32 cellular contexts compared by ENCODE assay signal in the genomic region with DNA sequence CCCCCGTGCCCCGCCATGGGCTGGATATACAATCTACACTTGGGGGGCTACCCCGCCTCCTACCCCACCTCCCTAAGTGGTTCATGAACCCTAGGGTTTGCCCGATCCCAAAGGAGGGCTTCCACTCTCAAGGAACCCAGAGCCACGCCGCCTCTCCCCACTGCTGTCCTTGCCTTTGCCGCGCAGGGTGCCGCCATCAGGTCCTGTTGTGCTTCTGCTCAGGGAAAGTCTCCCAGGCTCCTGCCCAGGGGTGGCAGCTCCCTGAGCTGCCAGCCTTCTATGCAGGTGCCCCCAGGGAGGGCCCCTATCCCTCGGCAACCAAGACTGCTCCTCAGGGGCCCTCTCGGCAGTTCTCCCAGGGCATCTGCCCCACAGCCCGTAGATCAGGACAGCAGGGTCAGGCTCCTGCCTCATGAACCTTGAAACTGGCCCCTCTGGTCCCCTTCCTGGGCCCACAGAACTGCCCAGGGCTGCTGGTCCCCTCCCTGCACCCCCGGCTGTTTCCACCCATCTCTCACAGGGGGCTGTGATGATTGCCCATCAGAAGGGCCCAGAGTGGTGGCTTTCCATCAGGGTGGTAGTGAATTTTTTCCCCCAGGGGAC.
"Had no signal": no experiment of that assay in that cellular context is flagged by ENCODE, and none has a peak within 500 bp of the region (broad histone marks: within the 10 kb centered on the region; RNA-seq: fewer than 3 reads in every experiment).

No MANE protein-coding gene starts in this region.

- H3K27ac Mint-ChIP-seq: activated CD8-positive, alpha-beta T cell treated with anti-CD3 and anti-CD28 coated beads for 36 hours; activated naive CD8-positive, alpha-beta T cell treated with anti-CD3 and anti-CD28 coated beads for 36 hours; activated T-cell treated with anti-CD3 and anti-CD28 coated beads, Interleukin-2, amount 50 U/mL, for 72 hours; activated T-helper 17 cell treated with anti-CD3 and anti-CD28 coated beads, Interleukin-2, amount 50 U/mL, for 72 hours; T-helper 1 cell treated with Interleukin-12 subunit alpha and Interleukin-12 subunit beta and Interleukin-4 antibody, amounts not matched to agents 30 μg/mL and 1 μg/mL, for 36 hours; T-helper 2 cell treated with Interferon-gamma antibody and Interleukin-4, amounts not matched to agents 5 μg/mL and 100 μg/mL, for 36 hours; WTC11 had no signal

- H3K4me3 Mint-ChIP-seq: activated CD8-positive, alpha-beta T cell treated with anti-CD3 and anti-CD28 coated beads for 36 hours; activated naive CD8-positive, alpha-beta T cell treated with anti-CD3 and anti-CD28 coated beads for 36 hours; activated T-cell treated with anti-CD3 and anti-CD28 coated beads, Interleukin-2, amount 50 U/mL, for 72 hours; activated T-helper 17 cell treated with anti-CD3 and anti-CD28 coated beads, Interleukin-2, amount 50 U/mL, for 72 hours; T-helper 1 cell treated with Interleukin-12 subunit alpha and Interleukin-12 subunit beta and Interleukin-4 antibody, amounts not matched to agents 30 μg/mL and 1 μg/mL, for 36 hours; T-helper 2 cell treated with Interferon-gamma antibody and Interleukin-4, amounts not matched to agents 5 μg/mL and 100 μg/mL, for 36 hours; WTC11 had no signal

- H3K9me3 ChIP-seq: adrenal gland, body of pancreas, breast epithelium, MG63, SJSA1, SK-N-SH had no signal

- H3K4me1 ChIP-seq: adrenal gland, breast epithelium, SJSA1 had no signal

- H3K27ac ChIP-seq: adrenal gland, body of pancreas, breast epithelium, SJSA1 had no signal

- H3K4me1 Mint-ChIP-seq: activated naive CD8-positive, alpha-beta T cell treated with anti-CD3 and anti-CD28 coated beads for 36 hours; activated T-helper 17 cell treated with anti-CD3 and anti-CD28 coated beads, Interleukin-2, amount 50 U/mL, for 72 hours had no signal

- ATAC-seq: activated CD8-positive, alpha-beta T cell treated with anti-CD3 and anti-CD28 coated beads for 36 hours; activated T-cell treated with anti-CD3 and anti-CD28 coated beads, Interleukin-2, amount 50 U/mL, for 72 hours; activated T-helper 17 cell treated with anti-CD3 and anti-CD28 coated beads, Interleukin-2, amount 50 U/mL, for 72 hours; body of pancreas; Panc1; WTC11 had no signal

- H3K27me3 ChIP-seq: adrenal gland, body of pancreas, breast epithelium, MG63 had no signal

- DNase-seq: activated CD4-positive, alpha-beta T cell treated with anti-CD3 and anti-CD28 coated beads for 4 hours; activated CD4-positive, alpha-beta T cell treated with anti-CD3 and anti-CD28 coated beads, Interleukin-2, amount 50 U/mL, for 1 hour; activated CD4-positive, CD25-positive, alpha-beta regulatory T cell treated with anti-CD3 and anti-CD28 coated beads, Interleukin-2, amount 50 U/mL, for 72 hours; activated CD8-positive, alpha-beta T cell treated with anti-CD3 and anti-CD28 coated beads for 36 hours; activated gamma-delta T cell treated with Interleukin-2 at 50 U/mL for 16 hours; activated naive CD4-positive, alpha-beta T cell treated with anti-CD3 and anti-CD28 coated beads, Interleukin-2, amount 50 U/mL, for 16 hours; activated naive CD8-positive, alpha-beta T cell treated with anti-CD3 and anti-CD28 coated beads for 36 hours; activated T-cell treated with anti-CD3 and anti-CD28 coated beads, Interleukin-2, amount 50 U/mL, for 1 hour; activated T-cell treated with anti-CD3 and anti-CD28 coated beads, Interleukin-2, amount 50 U/mL, for 72 hours; adrenal gland; Kasumi-1; KG1; MG63; NCI-H1048; NCI-H1105 treated with DMSO at 0.1 percent for 48 hours; NCI-H1436; NCI-H1694; NCI-H1930; NCI-H2081 treated with DMSO at 0.1 percent for 48 hours; NCI-H345; NCI-H524 treated with DMSO at 0.1 percent for 48 hours; RPMI8226; SHP77 treated with DMSO at 0.1 percent for 48 hours; SK-N-SH had no signal

- H3K36me3 ChIP-seq: adrenal gland, breast epithelium, MG63, SJSA1 had no signal

- H3K9me3 Mint-ChIP-seq: activated CD8-positive, alpha-beta T cell treated with anti-CD3 and anti-CD28 coated beads for 36 hours; activated naive CD8-positive, alpha-beta T cell treated with anti-CD3 and anti-CD28 coated beads for 36 hours; activated T-cell treated with anti-CD3 and anti-CD28 coated beads, Interleukin-2, amount 50 U/mL, for 72 hours; activated T-helper 17 cell treated with anti-CD3 and anti-CD28 coated beads, Interleukin-2, amount 50 U/mL, for 72 hours; T-helper 1 cell treated with Interleukin-12 subunit alpha and Interleukin-12 subunit beta and Interleukin-4 antibody, amounts not matched to agents 30 μg/mL and 1 μg/mL, for 36 hours; T-helper 2 cell treated with Interferon-gamma antibody and Interleukin-4, amounts not matched to agents 5 μg/mL and 100 μg/mL, for 36 hours had no signal

- H3K4me3 ChIP-seq: adrenal gland, body of pancreas, breast epithelium, MG63, SJSA1 had no signal

- H3K36me3 Mint-ChIP-seq: activated naive CD8-positive, alpha-beta T cell treated with anti-CD3 and anti-CD28 coated beads for 36 hours; WTC11 had no signal

- H3K27me3 Mint-ChIP-seq: activated CD8-positive, alpha-beta T cell treated with anti-CD3 and anti-CD28 coated beads for 36 hours; activated naive CD8-positive, alpha-beta T cell treated with anti-CD3 and anti-CD28 coated beads for 36 hours had no signal
